Comparison of ENCODE assay signal across 7 cellular contexts in the genomic region with DNA sequence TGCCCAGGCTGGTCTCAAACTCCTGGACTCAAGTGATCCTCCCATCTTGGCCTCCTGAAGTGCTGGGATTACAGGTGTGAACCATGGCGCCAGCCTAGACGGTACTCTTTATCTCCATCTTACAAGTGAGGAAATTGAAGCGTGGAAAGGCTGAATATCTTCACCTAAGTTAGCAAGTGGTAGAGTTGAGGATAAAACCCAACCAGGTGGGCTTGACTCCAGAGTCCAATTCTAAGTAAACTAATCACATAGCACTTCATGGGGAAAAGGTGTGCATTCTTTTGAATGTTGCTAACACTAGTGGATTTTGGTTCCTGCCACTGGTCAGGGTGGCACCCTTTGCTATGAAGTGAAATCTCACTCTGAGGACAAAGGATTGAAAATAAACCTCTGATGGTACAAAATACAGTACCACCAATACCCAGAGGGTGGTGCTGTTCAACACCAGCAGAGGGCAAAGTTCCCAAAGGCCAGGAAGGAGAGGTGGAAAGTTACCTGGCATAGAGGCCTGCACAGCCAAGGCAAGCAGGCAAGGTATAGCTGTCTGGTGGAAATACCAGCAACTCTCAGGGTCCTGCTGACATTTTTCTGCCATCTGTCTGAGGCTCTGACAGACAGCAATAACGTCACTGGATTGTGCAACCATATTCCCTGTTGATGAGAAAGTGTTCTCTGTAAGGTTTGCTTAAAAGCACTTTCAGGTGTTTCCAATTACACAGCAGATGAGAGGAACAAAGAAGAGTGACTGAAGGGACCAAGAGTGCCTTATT. TPM values are rescaled to one million over a fixed set of nuclear protein-coding genes. Genes with fewer than 3 reads are reported as not detected.
DNase-seq lines count a peak whose midpoint lies in the region; ATAC-seq, FAIRE-seq and TF ChIP-seq lines count a peak whose summit lies in the region.

No MANE protein-coding gene starts in this region.

- H3K27me3 ChIP-seq in SJCRH30 (no peaks in the 10 kb centered on the region), breast epithelium (no peaks in the 10 kb centered on the region), keratinocyte (ENCODE audit: control insufficient read depth, extremely low read depth, insufficient read depth, low read length) (no peaks in the 10 kb centered on the region)

- H3K9me3 ChIP-seq in SJCRH30 (replicated peaks): no peaks in the 10 kb centered on the region
- no peaks in the 10 kb centered on the region for H3K9me3 ChIP-seq in breast epithelium
- no peaks in the 10 kb centered on the region for H3K9me3 ChIP-seq in keratinocyte (ENCODE audit: control insufficient read depth, low read depth, low read length)

- dilution Hi-C loops in keratinocyte (cut with MboI; ENCODE audit: extremely low pct_ligation_motif_present, low sequenced_read_pairs): no loop called here

- H3K9ac ChIP-seq in keratinocyte (ENCODE audit: control insufficient read depth, extremely low read depth, insufficient read depth, low read length): no peak overlapping the region

- H3K4me3 ChIP-seq in SJCRH30 (no peak overlapping the region), breast epithelium (no peak overlapping the region), keratinocyte (ENCODE audit: control insufficient read depth in 2 of 3, extremely low read depth in 1 of 3, insufficient read depth in 2 of 3, low read depth in 1 of 3, low read length in 3 of 3) (no peak overlapping the region)

- FAIRE-seq in keratinocyte (lab: Jason Lieb, UNC): peak; percentile 89

- no peak overlapping the region for H3K4me2 ChIP-seq in keratinocyte (ENCODE audit: control insufficient read depth, extremely low read depth, insufficient read depth, low read depth, low read length)

- peak overlapping the region; percentile 3; the same call in 1 of the 2 replicates for H3K27ac ChIP-seq in SJCRH30
- H3K27ac ChIP-seq in breast epithelium: peak overlapping the region; percentile 48 to 65
- H3K27ac ChIP-seq in keratinocyte (ENCODE audit: control insufficient read depth, insufficient read depth, low read length): peak overlapping the region; percentile 9

- no peak for TF ChIP-seq POLR2A in breast epithelium (IDR thresholded peaks at IDR 0.05)

- H3K9me1 ChIP-seq in keratinocyte (ENCODE audit: control insufficient read depth, extremely low read depth, insufficient read depth, low read length): no peaks in the 10 kb centered on the region

- TF ChIP-seq CTCF in breast epithelium (IDR thresholded peaks at IDR 0.05): peak; percentile 68 to 90 (median 88)
- peak; percentile 79 to 87 (median 83) for TF ChIP-seq CTCF in keratinocyte (optimal IDR thresholded peaks at IDR 0.05 in 1 of 3, IDR thresholded peaks at IDR 0.05 in 1 of 3, conservative IDR thresholded peaks at IDR 0.05 in 1 of 3; ENCODE audit: extremely low read depth in 1 of 3, insufficient read depth in 2 of 3, low read length in 3 of 3)

- H2AFZ ChIP-seq in keratinocyte (ENCODE audit: control insufficient read depth, low read length): no peak overlapping the region

- intact Hi-C loops in breast epithelium (cut with DNase I; ENCODE audit: low total_unique reads): loop anchor here (10.0 kb wide), 1 partner anchor 81 kb away; no protein-coding TSS in a partner anchor

- no peaks in the 10 kb centered on the region for H3K79me2 ChIP-seq in keratinocyte (ENCODE audit: control insufficient read depth, insufficient read depth, low read length)

- DNase-seq in ELR (ENCODE audit: low read depth) (peak; percentile 66), HT1080 (ENCODE audit: low read depth) (peak; percentile 57), SJCRH30 (peak; percentile 52 to 76), breast epithelium (ENCODE audit: low spot score in 2 of 2) (no peak), keratinocyte (ENCODE audit: low read depth, low spot score) (no peak)
- peak; percentile 10 for DNase-seq in stimulated activated naive CD4-positive, alpha-beta T cell treated with Interleukin-2 at 50 U/mL for 16 hours (lab: John Stamatoyannopoulos, UW)

- no peaks in the 10 kb centered on the region for H4K20me1 ChIP-seq in keratinocyte (ENCODE audit: control insufficient read depth, extremely low read depth, insufficient read depth, low read length)

- ATAC-seq in GM18861 (IDR thresholded peaks at IDR 0.05; ENCODE audit: unreplicated experiment): no peak

- peaks cover 9% of the 10 kb centered on the region for H3K4me1 ChIP-seq in SJCRH30
- H3K4me1 ChIP-seq in breast epithelium: no peaks in the 10 kb centered on the region
- peaks cover 32% of the 10 kb centered on the region for H3K4me1 ChIP-seq in keratinocyte (ENCODE audit: control insufficient read depth, extremely low read depth, insufficient read depth, low read length)

- H3K36me3 ChIP-seq in SJCRH30 (peaks cover 75% of the 10 kb centered on the region), breast epithelium (peaks cover 11% of the 10 kb centered on the region), keratinocyte (ENCODE audit: control insufficient read depth in 2 of 2, extremely low read depth in 1 of 2, insufficient read depth in 2 of 2, low read length in 2 of 2) (peaks cover 48 to 64% of the 10 kb centered on the region in 2 experiments)

RNA-seq across cellular contexts. Expression of a gene that starts 17.6 kb away (rescaled TPM):
- 70.6 and 82.0 TPM in 2 replicates for total RNA-seq in HT1080 (2014; rRNA removed; shearing (Covaris generic))
- 48.4 and 52.3 TPM in 2 replicates for polyA plus RNA-seq in HT1080 (2015; cell fraction: cytosol; rRNA removed)
- polyA plus RNA-seq in HT1080 (2015; cell fraction: nucleus; rRNA removed): 35.6 and 37.4 TPM in 2 replicates
- total RNA-seq in SJCRH30 (2014; rRNA removed; shearing (Covaris generic)): 50.4 and 53.3 TPM in 2 replicates
- 10 to 100 TPM; 21.6 to 53.1 (median 44.6) TPM for total RNA-seq in breast epithelium
- 63.3 to 77.6 TPM (median 67.8 TPM) in 3 replicates for polyA plus RNA-seq in keratinocyte
- polyA plus RNA-seq in keratinocyte (2011; ENCODE audit: low read depth): 25.8 TPM
- 64.0 and 68.6 TPM in 2 replicates for polyA plus RNA-seq in keratinocyte (2011; cell fraction: cytosol; rRNA removed)
- polyA plus RNA-seq in keratinocyte (2011; cell fraction: nucleus; rRNA removed): 49.2 and 49.4 TPM in 2 replicates
- 15.5 and 52.4 TPM in 2 replicates for polyA plus RNA-seq in keratinocyte (2012; ENCODE audit: low replicate concordance)
- polyA minus RNA-seq in keratinocyte: 109 to 143 TPM (median 132 TPM) in 3 replicates
- 46.6 TPM for polyA minus RNA-seq in keratinocyte (2011; cell fraction: cytosol; rRNA and poly(A)+ RNA removed)
- polyA minus RNA-seq in keratinocyte (2011; cell fraction: nucleus; rRNA and poly(A)+ RNA removed): 22.8 and 27.0 TPM in 2 replicates

RNA-seq across cellular contexts. Expression of a gene that starts 17.7 kb away (rescaled TPM):
- total RNA-seq in HT1080 (2014; rRNA removed; shearing (Covaris generic)): 73.4 and 78.3 TPM in 2 replicates
- 46.7 and 47.2 TPM in 2 replicates for polyA plus RNA-seq in HT1080 (2015; cell fraction: cytosol; rRNA removed)
- 38.7 and 39.2 TPM in 2 replicates for polyA plus RNA-seq in HT1080 (2015; cell fraction: nucleus; rRNA removed)
- 46.9 and 51.4 TPM in 2 replicates for total RNA-seq in SJCRH30 (2014; rRNA removed; shearing (Covaris generic))
- total RNA-seq in breast epithelium: 10 to 100 TPM; 27.7 to 37.9 (median 36.7) TPM
- 40.9 to 45.7 TPM (median 42.9 TPM) in 3 replicates for polyA plus RNA-seq in keratinocyte
- polyA plus RNA-seq in keratinocyte (2011; ENCODE audit: low read depth): 13.2 TPM
- 37.0 and 46.2 TPM in 2 replicates for polyA plus RNA-seq in keratinocyte (2011; cell fraction: cytosol; rRNA removed)
- 30.4 and 33.5 TPM in 2 replicates for polyA plus RNA-seq in keratinocyte (2011; cell fraction: nucleus; rRNA removed)
- 35.8 and 41.0 TPM in 2 replicates for polyA plus RNA-seq in keratinocyte (2012; ENCODE audit: low replicate concordance)
- 18.1 to 36.1 TPM (median 24.5 TPM) in 3 replicates for polyA minus RNA-seq in keratinocyte
- 12.9 TPM for polyA minus RNA-seq in keratinocyte (2011; cell fraction: cytosol; rRNA and poly(A)+ RNA removed)
- polyA minus RNA-seq in keratinocyte (2011; cell fraction: nucleus; rRNA and poly(A)+ RNA removed): 6.2 and 6.6 TPM in 2 replicates

RNA-seq across cellular contexts. Expression of a gene that starts 34.7 kb away (rescaled TPM):
- total RNA-seq in HT1080 (2014; rRNA removed; shearing (Covaris generic)): 129 and 152 TPM in 2 replicates
- 68.5 and 77.9 TPM in 2 replicates for polyA plus RNA-seq in HT1080 (2015; cell fraction: cytosol; rRNA removed)
- 208 and 229 TPM in 2 replicates for polyA plus RNA-seq in HT1080 (2015; cell fraction: nucleus; rRNA removed)
- total RNA-seq in SJCRH30 (2014; rRNA removed; shearing (Covaris generic)): 77.3 and 83.7 TPM in 2 replicates
- 100 to 1,000 TPM in 1 of 3 donors, 10 to 100 TPM in 2; 73.0 to 109 (median 78.7) TPM for total RNA-seq in breast epithelium
- 72.5 to 74.8 TPM (median 74.4 TPM) in 3 replicates for polyA plus RNA-seq in keratinocyte
- 15.5 TPM for polyA plus RNA-seq in keratinocyte (2011; ENCODE audit: low read depth)
- 51.5 and 66.8 TPM in 2 replicates for polyA plus RNA-seq in keratinocyte (2011; cell fraction: cytosol; rRNA removed)
- polyA plus RNA-seq in keratinocyte (2011; cell fraction: nucleus; rRNA removed): 138 and 144 TPM in 2 replicates
- 46.0 and 61.3 TPM in 2 replicates for polyA plus RNA-seq in keratinocyte (2012; ENCODE audit: low replicate concordance)
- 110 to 140 TPM (median 133 TPM) in 3 replicates for polyA minus RNA-seq in keratinocyte
- polyA minus RNA-seq in keratinocyte (2011; cell fraction: cytosol; rRNA and poly(A)+ RNA removed): 71.9 TPM
- 74.6 and 85.9 TPM in 2 replicates for polyA minus RNA-seq in keratinocyte (2011; cell fraction: nucleus; rRNA and poly(A)+ RNA removed)

RNA-seq across cellular contexts. Expression of a gene that starts 35.2 kb away (rescaled TPM):
- 42.1 and 53.0 TPM in 2 replicates for total RNA-seq in HT1080 (2014; rRNA removed; shearing (Covaris generic))
- 34.0 and 37.3 TPM in 2 replicates for polyA plus RNA-seq in HT1080 (2015; cell fraction: cytosol; rRNA removed)
- polyA plus RNA-seq in HT1080 (2015; cell fraction: nucleus; rRNA removed): 13.2 and 14.1 TPM in 2 replicates
- 13.9 and 14.3 TPM in 2 replicates for total RNA-seq in SJCRH30 (2014; rRNA removed; shearing (Covaris generic))
- total RNA-seq in breast epithelium: 10 to 100 TPM in 2 of 3 donors, 1 to 10 TPM in 1; 9.9 to 14.7 (median 12.4) TPM
- polyA plus RNA-seq in keratinocyte: 12.0 to 20.5 TPM (median 19.3 TPM) in 3 replicates
- 3.5 TPM for polyA plus RNA-seq in keratinocyte (2011; ENCODE audit: low read depth)
- 13.3 and 33.4 TPM in 2 replicates for polyA plus RNA-seq in keratinocyte (2011; cell fraction: cytosol; rRNA removed)
- polyA plus RNA-seq in keratinocyte (2011; cell fraction: nucleus; rRNA removed): 8.4 and 14.1 TPM in 2 replicates
- polyA plus RNA-seq in keratinocyte (2012; ENCODE audit: low replicate concordance): 17.0 and 24.0 TPM in 2 replicates
- 6.8 to 19.4 TPM (median 11.6 TPM) in 3 replicates for polyA minus RNA-seq in keratinocyte
- 31.7 TPM for polyA minus RNA-seq in keratinocyte (2011; cell fraction: cytosol; rRNA and poly(A)+ RNA removed)
- 9.3 and 9.8 TPM in 2 replicates for polyA minus RNA-seq in keratinocyte (2011; cell fraction: nucleus; rRNA and poly(A)+ RNA removed)

RNA-seq across cellular contexts. Expression of a gene that starts 37.6 kb away (rescaled TPM):
- 1,002 and 1,071 TPM in 2 replicates for total RNA-seq in HT1080 (2014; rRNA removed; shearing (Covaris generic))
- 1,049 and 1,085 TPM in 2 replicates for polyA plus RNA-seq in HT1080 (2015; cell fraction: cytosol; rRNA removed)
- polyA plus RNA-seq in HT1080 (2015; cell fraction: nucleus; rRNA removed): 613 and 709 TPM in 2 replicates
- 515 and 519 TPM in 2 replicates for total RNA-seq in SJCRH30 (2014; rRNA removed; shearing (Covaris generic))
- total RNA-seq in breast epithelium: 100 to 1,000 TPM; 162 to 182 (median 171) TPM
- polyA plus RNA-seq in keratinocyte: 602 to 706 TPM (median 624 TPM) in 3 replicates
- 145 TPM for polyA plus RNA-seq in keratinocyte (2011; ENCODE audit: low read depth)
- 616 and 687 TPM in 2 replicates for polyA plus RNA-seq in keratinocyte (2011; cell fraction: cytosol; rRNA removed)
- 358 and 405 TPM in 2 replicates for polyA plus RNA-seq in keratinocyte (2011; cell fraction: nucleus; rRNA removed)
- polyA plus RNA-seq in keratinocyte (2012; ENCODE audit: low replicate concordance): 340 and 522 TPM in 2 replicates
- polyA minus RNA-seq in keratinocyte: 481 to 636 TPM (median 493 TPM) in 3 replicates
- polyA minus RNA-seq in keratinocyte (2011; cell fraction: cytosol; rRNA and poly(A)+ RNA removed): 499 TPM
- 169 and 188 TPM in 2 replicates for polyA minus RNA-seq in keratinocyte (2011; cell fraction: nucleus; rRNA and poly(A)+ RNA removed)

Comparison
In these comparisons a context has a peak if more than half of its experiments do, and no peak if none do; other contexts are left out.
1. DNase-seq: peak in ELR (single experiment), HT1080 (single experiment), SJCRH30 (2 of 2) and stimulated activated naive CD4-positive, alpha-beta T cell treated with Interleukin-2 at 50 U/mL for 16 hours (single experiment); none in breast epithelium (0 of 2) and keratinocyte (single experiment).
2. H3K27ac ChIP-seq: peak in every context shown above with its lines; median percentile 56 in breast epithelium; 9 in keratinocyte; 3 in SJCRH30.